1 cellular context compared by ENCODE assay signal in the genomic region with DNA sequence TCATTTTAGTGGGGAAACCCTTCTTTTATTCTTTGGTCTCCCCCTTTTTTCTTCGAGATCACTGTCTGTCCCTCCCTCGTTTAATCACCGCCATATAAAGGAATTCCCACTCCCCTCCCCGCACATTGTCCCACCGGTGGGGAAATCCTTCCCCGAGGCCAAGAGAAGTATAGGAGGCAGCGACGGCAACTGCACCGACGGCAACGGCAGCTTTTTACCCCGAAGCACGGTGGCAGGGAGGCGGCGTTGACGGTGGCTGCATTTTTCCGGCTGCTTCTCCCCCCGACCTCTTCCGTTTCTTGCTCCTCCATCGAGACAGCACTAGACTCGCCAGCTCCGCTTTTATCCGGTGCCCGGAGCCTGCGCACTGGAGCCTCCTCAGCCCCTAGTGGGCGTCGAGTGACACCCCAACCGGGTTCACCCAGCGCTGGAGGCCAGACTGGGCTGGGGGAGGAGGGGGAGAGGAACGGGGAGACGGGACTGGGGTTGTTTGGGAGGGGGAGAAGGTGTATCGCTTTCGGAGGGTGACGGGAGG.
A peak's percentile ranks its signal among the peaks of the same experiment; 100 is the strongest.
TF ChIP-seq lines count a peak whose summit lies in the region.

No MANE protein-coding gene starts in this region.

TF ChIP-seq in HEK293, 187 proteins besides CTCF, POLR2A, EP300 and RAD21 (continued from another document):
- TF ChIP-seq, protein P1, sequence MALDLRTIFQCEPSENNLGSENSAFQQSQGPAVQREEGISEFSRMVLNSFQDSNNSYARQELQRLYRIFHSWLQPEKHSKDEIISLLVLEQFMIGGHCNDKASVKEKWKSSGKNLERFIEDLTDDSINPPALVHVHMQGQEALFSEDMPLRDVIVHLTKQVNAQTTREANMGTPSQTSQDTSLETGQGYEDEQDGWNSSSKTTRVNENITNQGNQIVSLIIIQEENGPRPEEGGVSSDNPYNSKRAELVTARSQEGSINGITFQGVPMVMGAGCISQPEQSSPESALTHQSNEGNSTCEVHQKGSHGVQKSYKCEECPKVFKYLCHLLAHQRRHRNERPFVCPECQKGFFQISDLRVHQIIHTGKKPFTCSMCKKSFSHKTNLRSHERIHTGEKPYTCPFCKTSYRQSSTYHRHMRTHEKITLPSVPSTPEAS (tag by site-specific recombination; IDR thresholded peaks at IDR 0.05) = no peak
- no peak for TF ChIP-seq ZNF785 (tag by site-specific recombination; IDR thresholded peaks at IDR 0.05)
- no peak for TF ChIP-seq ZNF146 (tag by site-specific recombination; IDR thresholded peaks at IDR 0.05)
- no peak for TF ChIP-seq ZNF670 (tag by site-specific recombination; IDR thresholded peaks at IDR 0.05; ENCODE audit: low read depth)
- TF ChIP-seq ZNF354C (tag by site-specific recombination; IDR thresholded peaks at IDR 0.05; ENCODE audit: borderline replicate concordance, low read depth) = no peak
- 0 out of 2 replicates have a peak, but pooled peaks have one; percentile 46 for TF ChIP-seq ZNF223 (tag by site-specific recombination; IDR thresholded peaks at IDR 0.05)
- TF ChIP-seq, protein P2, sequence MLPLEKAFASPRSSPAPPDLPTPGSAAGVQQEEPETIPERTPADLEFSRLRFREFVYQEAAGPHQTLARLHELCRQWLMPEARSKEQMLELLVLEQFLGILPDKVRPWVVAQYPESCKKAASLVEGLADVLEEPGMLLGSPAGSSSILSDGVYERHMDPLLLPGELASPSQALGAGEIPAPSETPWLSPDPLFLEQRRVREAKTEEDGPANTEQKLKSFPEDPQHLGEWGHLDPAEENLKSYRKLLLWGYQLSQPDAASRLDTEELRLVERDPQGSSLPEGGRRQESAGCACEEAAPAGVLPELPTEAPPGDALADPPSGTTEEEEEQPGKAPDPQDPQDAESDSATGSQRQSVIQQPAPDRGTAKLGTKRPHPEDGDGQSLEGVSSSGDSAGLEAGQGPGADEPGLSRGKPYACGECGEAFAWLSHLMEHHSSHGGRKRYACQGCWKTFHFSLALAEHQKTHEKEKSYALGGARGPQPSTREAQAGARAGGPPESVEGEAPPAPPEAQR (tag by site-specific recombination; IDR thresholded peaks at IDR 0.05) = no peak
- TF ChIP-seq REPIN1 (tag by site-specific recombination; IDR thresholded peaks at IDR 0.05; ENCODE audit: low read depth) = no peak
- TF ChIP-seq HOXA7 (CRISPR knock-in tag; IDR thresholded peaks at IDR 0.05; ENCODE audit: borderline replicate concordance) = no peak
- TF ChIP-seq, protein P3, sequence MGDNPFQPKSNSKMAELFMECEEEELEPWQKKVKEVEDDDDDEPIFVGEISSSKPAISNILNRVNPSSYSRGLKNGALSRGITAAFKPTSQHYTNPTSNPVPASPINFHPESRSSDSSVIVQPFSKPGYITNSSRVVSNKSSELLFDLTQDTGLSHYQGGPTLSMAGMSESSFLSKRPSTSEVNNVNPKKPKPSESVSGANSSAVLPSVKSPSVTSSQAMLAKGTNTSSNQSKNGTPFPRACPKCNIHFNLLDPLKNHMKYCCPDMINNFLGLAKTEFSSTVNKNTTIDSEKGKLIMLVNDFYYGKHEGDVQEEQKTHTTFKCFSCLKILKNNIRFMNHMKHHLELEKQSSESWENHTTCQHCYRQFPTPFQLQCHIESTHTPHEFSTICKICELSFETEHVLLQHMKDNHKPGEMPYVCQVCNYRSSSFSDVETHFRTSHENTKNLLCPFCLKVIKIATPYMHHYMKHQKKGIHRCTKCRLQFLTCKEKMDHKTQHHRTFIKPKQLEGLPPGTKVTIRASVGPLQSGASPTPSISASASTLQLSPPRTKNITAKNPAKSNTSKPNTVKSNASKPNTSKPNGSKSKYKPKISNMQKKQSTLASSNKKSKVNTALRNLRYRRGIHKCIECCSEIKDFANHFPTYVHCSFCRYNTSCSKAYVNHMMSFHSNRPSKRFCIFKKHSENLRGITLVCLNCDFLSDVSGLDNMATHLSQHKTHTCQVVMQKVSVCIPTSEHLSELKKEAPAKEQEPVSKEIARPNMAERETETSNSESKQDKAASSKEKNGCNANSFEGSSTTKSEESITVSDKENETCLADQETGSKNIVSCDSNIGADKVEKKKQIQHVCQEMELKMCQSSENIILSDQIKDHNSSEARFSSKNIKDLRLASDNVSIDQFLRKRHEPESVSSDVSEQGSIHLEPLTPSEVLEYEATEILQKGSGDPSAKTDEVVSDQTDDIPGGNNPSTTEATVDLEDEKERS (tag by site-specific recombination; IDR thresholded peaks at IDR 0.05) = 0 out of 2 replicates have a peak, but pooled peaks have one; percentile 5
- TF ChIP-seq SP2 (tag by site-specific recombination; IDR thresholded peaks at IDR 0.05) = peak; percentile 21
- no peak for TF ChIP-seq ZNF132 (tag by site-specific recombination; IDR thresholded peaks at IDR 0.05; ENCODE audit: borderline replicate concordance)
- no peak for TF ChIP-seq WT1 (tag by site-specific recombination; IDR thresholded peaks at IDR 0.05)
- TF ChIP-seq ZNF133 (tag by site-specific recombination; IDR thresholded peaks at IDR 0.05) = no peak
- TF ChIP-seq, protein P4, sequence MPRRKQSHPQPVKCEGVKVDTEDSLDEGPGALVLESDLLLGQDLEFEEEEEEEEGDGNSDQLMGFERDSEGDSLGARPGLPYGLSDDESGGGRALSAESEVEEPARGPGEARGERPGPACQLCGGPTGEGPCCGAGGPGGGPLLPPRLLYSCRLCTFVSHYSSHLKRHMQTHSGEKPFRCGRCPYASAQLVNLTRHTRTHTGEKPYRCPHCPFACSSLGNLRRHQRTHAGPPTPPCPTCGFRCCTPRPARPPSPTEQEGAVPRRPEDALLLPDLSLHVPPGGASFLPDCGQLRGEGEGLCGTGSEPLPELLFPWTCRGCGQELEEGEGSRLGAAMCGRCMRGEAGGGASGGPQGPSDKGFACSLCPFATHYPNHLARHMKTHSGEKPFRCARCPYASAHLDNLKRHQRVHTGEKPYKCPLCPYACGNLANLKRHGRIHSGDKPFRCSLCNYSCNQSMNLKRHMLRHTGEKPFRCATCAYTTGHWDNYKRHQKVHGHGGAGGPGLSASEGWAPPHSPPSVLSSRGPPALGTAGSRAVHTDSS (tag by site-specific recombination; IDR thresholded peaks at IDR 0.05) = no peak
- TF ChIP-seq ZNF214 (tag by site-specific recombination; IDR thresholded peaks at IDR 0.05; ENCODE audit: borderline replicate concordance) = no peak
- no peak for TF ChIP-seq ZSCAN30 (tag by site-specific recombination; IDR thresholded peaks at IDR 0.05)
- TF ChIP-seq, protein P5, sequence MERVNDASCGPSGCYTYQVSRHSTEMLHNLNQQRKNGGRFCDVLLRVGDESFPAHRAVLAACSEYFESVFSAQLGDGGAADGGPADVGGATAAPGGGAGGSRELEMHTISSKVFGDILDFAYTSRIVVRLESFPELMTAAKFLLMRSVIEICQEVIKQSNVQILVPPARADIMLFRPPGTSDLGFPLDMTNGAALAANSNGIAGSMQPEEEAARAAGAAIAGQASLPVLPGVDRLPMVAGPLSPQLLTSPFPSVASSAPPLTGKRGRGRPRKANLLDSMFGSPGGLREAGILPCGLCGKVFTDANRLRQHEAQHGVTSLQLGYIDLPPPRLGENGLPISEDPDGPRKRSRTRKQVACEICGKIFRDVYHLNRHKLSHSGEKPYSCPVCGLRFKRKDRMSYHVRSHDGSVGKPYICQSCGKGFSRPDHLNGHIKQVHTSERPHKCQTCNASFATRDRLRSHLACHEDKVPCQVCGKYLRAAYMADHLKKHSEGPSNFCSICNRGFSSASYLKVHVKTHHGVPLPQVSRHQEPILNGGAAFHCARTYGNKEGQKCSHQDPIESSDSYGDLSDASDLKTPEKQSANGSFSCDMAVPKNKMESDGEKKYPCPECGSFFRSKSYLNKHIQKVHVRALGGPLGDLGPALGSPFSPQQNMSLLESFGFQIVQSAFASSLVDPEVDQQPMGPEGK (tag by site-specific recombination; IDR thresholded peaks at IDR 0.05) = peak; percentile 95
- peak; percentile 83 for TF ChIP-seq ZNF501 (tag by site-specific recombination; IDR thresholded peaks at IDR 0.05)
